Comparison of ENCODE assay signal across 1 cellular context in the genomic region with DNA sequence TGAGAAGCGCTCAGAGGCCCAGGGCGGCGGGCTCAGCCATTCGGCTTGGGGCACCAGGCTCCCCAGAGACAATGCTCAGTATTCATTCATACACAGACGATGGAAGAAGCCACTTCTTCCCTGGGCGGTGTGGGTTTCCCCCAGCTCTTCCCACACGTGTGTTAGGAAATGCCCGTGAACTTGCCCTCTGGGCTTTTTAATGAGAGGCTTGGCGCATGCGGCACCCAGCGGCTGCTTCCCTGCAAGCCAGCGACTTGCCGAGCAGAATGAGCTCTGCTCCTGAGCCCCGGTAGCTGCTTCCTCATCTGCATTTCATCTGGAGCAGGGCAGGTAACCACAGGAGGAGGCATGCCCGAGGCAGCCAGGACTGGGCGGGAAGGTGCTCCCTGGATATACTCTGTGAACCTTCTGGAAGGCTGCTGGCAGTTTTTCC.
TF ChIP-seq lines count a peak whose summit lies in the region.

No MANE protein-coding gene starts in this region.

TF ChIP-seq in HepG2, 621 proteins besides CTCF, POLR2A, EP300 and RAD21 (continued from another document and continues in another):
- TF ChIP-seq ZBTB42 (CRISPR knock-in tag; IDR thresholded peaks at IDR 0.05) (no peak), POLR2G (IDR thresholded peaks at IDR 0.05; ENCODE audit: low read depth, low read length) (no peak), MIXL1 (CRISPR knock-in tag; IDR thresholded peaks at IDR 0.05) (peak; percentile 11; the same call in 1 of the 2 replicates), ZNF263 (CRISPR knock-in tag; IDR thresholded peaks at IDR 0.05) (peak; percentile 43; the same call in 1 of the 2 replicates), RARA (CRISPR knock-in tag; IDR thresholded peaks at IDR 0.05) (peak; percentile 8; the same call in 1 of the 2 replicates), NBN (conservative IDR thresholded peaks at IDR 0.05) (no peak), ZNF331 (CRISPR knock-in tag; IDR thresholded peaks at IDR 0.05) (peak; percentile 13; the same call in 1 of the 2 replicates), FOXJ3 (CRISPR knock-in tag; IDR thresholded peaks at IDR 0.05; ENCODE audit: borderline replicate concordance) (no peak), RFXANK (CRISPR knock-in tag; IDR thresholded peaks at IDR 0.05) (no peak), ADNP (CRISPR knock-in tag; IDR thresholded peaks at IDR 0.05) (no peak), ZNF562 (CRISPR knock-in tag; IDR thresholded peaks at IDR 0.05; ENCODE audit: borderline replicate concordance) (no peak), ZNF343 (CRISPR knock-in tag; IDR thresholded peaks at IDR 0.05) (peak; percentile 44; the same call in 1 of the 2 replicates), ZBTB3 (CRISPR knock-in tag; IDR thresholded peaks at IDR 0.05; ENCODE audit: borderline replicate concordance, low read depth) (0 out of 2 replicates have a peak, but pooled peaks have one; percentile 20), KMT2B (CRISPR knock-in tag; IDR thresholded peaks at IDR 0.05) (no peak), FOXK2 (IDR thresholded peaks at IDR 0.05) (no peak), ETV5 (CRISPR knock-in tag; IDR thresholded peaks at IDR 0.05; ENCODE audit: borderline replicate concordance) (no peak), REXO4 (CRISPR knock-in tag; IDR thresholded peaks at IDR 0.05; ENCODE audit: borderline replicate concordance) (no peak), MAF1 (CRISPR knock-in tag; IDR thresholded peaks at IDR 0.05; ENCODE audit: borderline replicate concordance) (no peak), ZNF501 (CRISPR knock-in tag; IDR thresholded peaks at IDR 0.05) (0 out of 2 replicates have a peak, but pooled peaks have one; percentile 31), ZNF460 (CRISPR knock-in tag; IDR thresholded peaks at IDR 0.05; ENCODE audit: borderline replicate concordance) (no peak), ZNF136 (CRISPR knock-in tag; IDR thresholded peaks at IDR 0.05; ENCODE audit: low read depth) (no peak), SOX6 (IDR thresholded peaks at IDR 0.05) (no peak), SOX6 (CRISPR knock-in tag; IDR thresholded peaks at IDR 0.05) (peak; percentile 54), MED13 (CRISPR knock-in tag; IDR thresholded peaks at IDR 0.05) (no peak), ZNF552 (CRISPR knock-in tag; IDR thresholded peaks at IDR 0.05; ENCODE audit: borderline replicate concordance) (no peak), ZNF367 (CRISPR knock-in tag; IDR thresholded peaks at IDR 0.05; ENCODE audit: borderline replicate concordance) (no peak), HNF4G (IDR thresholded peaks at IDR 0.05; ENCODE audit: borderline replicate concordance, low read depth, low read length) (no peak), HNF4G (CRISPR knock-in tag; IDR thresholded peaks at IDR 0.05; ENCODE audit: borderline replicate concordance, low read depth) (no peak), BRCA1 (CRISPR knock-in tag; IDR thresholded peaks at IDR 0.05) (no peak), EED (CRISPR knock-in tag; IDR thresholded peaks at IDR 0.05) (no peak), MEIS2 (CRISPR knock-in tag; IDR thresholded peaks at IDR 0.05) (no peak), STAG1 (CRISPR knock-in tag; IDR thresholded peaks at IDR 0.05) (0 out of 2 replicates have a peak, but pooled peaks have one; percentile 9), SKI (IDR thresholded peaks at IDR 0.05; ENCODE audit: partially characterized antibody) (peak; percentile 48), IRX3 (CRISPR knock-in tag; IDR thresholded peaks at IDR 0.05; ENCODE audit: borderline replicate concordance, low read depth) (no peak), RAD51 (IDR thresholded peaks at IDR 0.05; ENCODE audit: borderline replicate concordance) (no peak), ZEB1 (IDR thresholded peaks at IDR 0.05; ENCODE audit: insufficient replicate concordance, low read depth) (peak; percentile 73), FOSL2 (CRISPR knock-in tag; IDR thresholded peaks at IDR 0.05) (0 out of 2 replicates have a peak, but pooled peaks have one; percentile 13), XBP1 (CRISPR knock-in tag; IDR thresholded peaks at IDR 0.05) (no peak), ZNF274 (CRISPR knock-in tag; IDR thresholded peaks at IDR 0.05) (no peak), MATR3 (CRISPR knock-in tag; IDR thresholded peaks at IDR 0.05) (no peak), SOX5 (CRISPR knock-in tag; IDR thresholded peaks at IDR 0.05; ENCODE audit: borderline replicate concordance) (no peak), ZNF713 (CRISPR knock-in tag; IDR thresholded peaks at IDR 0.05) (no peak), HDAC2 (CRISPR knock-in tag; IDR thresholded peaks at IDR 0.05) (peak; percentile 13; the same call in 1 of the 2 replicates), RBM22 (optimal IDR thresholded peaks at IDR 0.05; ENCODE audit: low read length) (no peak), REPIN1 (CRISPR knock-in tag; IDR thresholded peaks at IDR 0.05; ENCODE audit: borderline replicate concordance, low read depth) (no peak), ZNF33B (CRISPR knock-in tag; IDR thresholded peaks at IDR 0.05) (no peak), ZNF207 (IDR thresholded peaks at IDR 0.05; ENCODE audit: borderline replicate concordance) (no peak), ZMYM3 (CRISPR knock-in tag; IDR thresholded peaks at IDR 0.05) (0 out of 2 replicates have a peak, but pooled peaks have one; percentile 14), SALL1 (CRISPR knock-in tag; IDR thresholded peaks at IDR 0.05) (peak; percentile 57), ELF3 (CRISPR knock-in tag; IDR thresholded peaks at IDR 0.05) (no peak), ZNF775 (CRISPR knock-in tag; IDR thresholded peaks at IDR 0.05; ENCODE audit: borderline replicate concordance) (no peak)
- TF ChIP-seq, protein P1, sequence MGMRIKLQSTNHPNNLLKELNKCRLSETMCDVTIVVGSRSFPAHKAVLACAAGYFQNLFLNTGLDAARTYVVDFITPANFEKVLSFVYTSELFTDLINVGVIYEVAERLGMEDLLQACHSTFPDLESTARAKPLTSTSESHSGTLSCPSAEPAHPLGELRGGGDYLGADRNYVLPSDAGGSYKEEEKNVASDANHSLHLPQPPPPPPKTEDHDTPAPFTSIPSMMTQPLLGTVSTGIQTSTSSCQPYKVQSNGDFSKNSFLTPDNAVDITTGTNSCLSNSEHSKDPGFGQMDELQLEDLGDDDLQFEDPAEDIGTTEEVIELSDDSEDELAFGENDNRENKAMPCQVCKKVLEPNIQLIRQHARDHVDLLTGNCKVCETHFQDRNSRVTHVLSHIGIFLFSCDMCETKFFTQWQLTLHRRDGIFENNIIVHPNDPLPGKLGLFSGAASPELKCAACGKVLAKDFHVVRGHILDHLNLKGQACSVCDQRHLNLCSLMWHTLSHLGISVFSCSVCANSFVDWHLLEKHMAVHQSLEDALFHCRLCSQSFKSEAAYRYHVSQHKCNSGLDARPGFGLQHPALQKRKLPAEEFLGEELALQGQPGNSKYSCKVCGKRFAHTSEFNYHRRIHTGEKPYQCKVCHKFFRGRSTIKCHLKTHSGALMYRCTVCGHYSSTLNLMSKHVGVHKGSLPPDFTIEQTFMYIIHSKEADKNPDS (CRISPR knock-in tag; IDR thresholded peaks at IDR 0.05) = no peak
- TF ChIP-seq, protein P2, sequence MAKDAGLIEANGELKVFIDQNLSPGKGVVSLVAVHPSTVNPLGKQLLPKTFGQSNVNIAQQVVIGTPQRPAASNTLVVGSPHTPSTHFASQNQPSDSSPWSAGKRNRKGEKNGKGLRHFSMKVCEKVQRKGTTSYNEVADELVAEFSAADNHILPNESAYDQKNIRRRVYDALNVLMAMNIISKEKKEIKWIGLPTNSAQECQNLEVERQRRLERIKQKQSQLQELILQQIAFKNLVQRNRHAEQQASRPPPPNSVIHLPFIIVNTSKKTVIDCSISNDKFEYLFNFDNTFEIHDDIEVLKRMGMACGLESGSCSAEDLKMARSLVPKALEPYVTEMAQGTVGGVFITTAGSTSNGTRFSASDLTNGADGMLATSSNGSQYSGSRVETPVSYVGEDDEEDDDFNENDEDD (CRISPR knock-in tag; IDR thresholded peaks at IDR 0.05; ENCODE audit: borderline replicate concordance) = 0 out of 2 replicates have a peak, but pooled peaks have one; percentile 27
- TF ChIP-seq, protein P3, sequence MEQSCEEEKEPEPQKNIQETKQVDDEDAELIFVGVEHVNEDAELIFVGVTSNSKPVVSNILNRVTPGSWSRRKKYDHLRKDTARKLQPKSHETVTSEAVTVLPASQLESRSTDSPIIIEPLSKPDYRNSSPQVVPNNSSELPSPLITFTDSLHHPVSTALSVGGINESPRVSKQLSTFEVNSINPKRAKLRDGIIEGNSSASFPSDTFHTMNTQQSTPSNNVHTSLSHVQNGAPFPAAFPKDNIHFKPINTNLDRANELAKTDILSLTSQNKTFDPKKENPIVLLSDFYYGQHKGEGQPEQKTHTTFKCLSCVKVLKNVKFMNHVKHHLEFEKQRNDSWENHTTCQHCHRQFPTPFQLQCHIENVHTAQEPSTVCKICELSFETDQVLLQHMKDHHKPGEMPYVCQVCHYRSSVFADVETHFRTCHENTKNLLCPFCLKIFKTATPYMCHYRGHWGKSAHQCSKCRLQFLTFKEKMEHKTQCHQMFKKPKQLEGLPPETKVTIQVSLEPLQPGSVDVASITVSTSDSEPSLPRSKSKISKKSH (CRISPR knock-in tag; IDR thresholded peaks at IDR 0.05; ENCODE audit: borderline replicate concordance) = no peak
- TF ChIP-seq, protein P4, sequence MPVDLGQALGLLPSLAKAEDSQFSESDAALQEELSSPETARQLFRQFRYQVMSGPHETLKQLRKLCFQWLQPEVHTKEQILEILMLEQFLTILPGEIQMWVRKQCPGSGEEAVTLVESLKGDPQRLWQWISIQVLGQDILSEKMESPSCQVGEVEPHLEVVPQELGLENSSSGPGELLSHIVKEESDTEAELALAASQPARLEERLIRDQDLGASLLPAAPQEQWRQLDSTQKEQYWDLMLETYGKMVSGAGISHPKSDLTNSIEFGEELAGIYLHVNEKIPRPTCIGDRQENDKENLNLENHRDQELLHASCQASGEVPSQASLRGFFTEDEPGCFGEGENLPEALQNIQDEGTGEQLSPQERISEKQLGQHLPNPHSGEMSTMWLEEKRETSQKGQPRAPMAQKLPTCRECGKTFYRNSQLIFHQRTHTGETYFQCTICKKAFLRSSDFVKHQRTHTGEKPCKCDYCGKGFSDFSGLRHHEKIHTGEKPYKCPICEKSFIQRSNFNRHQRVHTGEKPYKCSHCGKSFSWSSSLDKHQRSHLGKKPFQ (CRISPR knock-in tag; IDR thresholded peaks at IDR 0.05; ENCODE audit: insufficient replicate concordance) = no peak
- TF ChIP-seq, protein P5, sequence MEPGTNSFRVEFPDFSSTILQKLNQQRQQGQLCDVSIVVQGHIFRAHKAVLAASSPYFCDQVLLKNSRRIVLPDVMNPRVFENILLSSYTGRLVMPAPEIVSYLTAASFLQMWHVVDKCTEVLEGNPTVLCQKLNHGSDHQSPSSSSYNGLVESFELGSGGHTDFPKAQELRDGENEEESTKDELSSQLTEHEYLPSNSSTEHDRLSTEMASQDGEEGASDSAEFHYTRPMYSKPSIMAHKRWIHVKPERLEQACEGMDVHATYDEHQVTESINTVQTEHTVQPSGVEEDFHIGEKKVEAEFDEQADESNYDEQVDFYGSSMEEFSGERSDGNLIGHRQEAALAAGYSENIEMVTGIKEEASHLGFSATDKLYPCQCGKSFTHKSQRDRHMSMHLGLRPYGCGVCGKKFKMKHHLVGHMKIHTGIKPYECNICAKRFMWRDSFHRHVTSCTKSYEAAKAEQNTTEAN (CRISPR knock-in tag; conservative IDR thresholded peaks at IDR 0.05) = no peak
- TF ChIP-seq, protein P6, sequence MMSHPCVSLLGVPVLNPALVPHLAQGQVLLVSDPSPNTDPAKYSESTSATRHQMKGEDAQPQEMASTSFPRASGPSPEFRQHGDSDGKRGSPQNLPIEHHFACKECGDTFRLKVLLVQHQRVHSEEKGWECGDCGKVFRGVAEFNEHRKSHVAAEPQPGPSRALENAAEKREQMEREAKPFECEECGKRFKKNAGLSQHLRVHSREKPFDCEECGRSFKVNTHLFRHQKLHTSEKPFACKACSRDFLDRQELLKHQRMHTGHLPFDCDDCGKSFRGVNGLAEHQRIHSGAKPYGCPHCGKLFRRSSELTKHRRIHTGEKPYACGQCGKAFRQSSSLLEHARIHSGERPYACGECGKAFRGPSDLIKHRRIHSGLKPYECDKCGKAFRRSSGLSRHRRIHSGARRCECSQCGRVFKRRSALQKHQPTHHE (CRISPR knock-in tag; IDR thresholded peaks at IDR 0.05; ENCODE audit: borderline replicate concordance) = no peak
- TF ChIP-seq, protein P7, sequence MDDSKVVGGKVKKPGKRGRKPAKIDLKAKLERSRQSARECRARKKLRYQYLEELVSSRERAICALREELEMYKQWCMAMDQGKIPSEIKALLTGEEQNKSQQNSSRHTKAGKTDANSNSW (CRISPR knock-in tag; IDR thresholded peaks at IDR 0.05; ENCODE audit: borderline replicate concordance) = no peak
- TF ChIP-seq, protein P8, sequence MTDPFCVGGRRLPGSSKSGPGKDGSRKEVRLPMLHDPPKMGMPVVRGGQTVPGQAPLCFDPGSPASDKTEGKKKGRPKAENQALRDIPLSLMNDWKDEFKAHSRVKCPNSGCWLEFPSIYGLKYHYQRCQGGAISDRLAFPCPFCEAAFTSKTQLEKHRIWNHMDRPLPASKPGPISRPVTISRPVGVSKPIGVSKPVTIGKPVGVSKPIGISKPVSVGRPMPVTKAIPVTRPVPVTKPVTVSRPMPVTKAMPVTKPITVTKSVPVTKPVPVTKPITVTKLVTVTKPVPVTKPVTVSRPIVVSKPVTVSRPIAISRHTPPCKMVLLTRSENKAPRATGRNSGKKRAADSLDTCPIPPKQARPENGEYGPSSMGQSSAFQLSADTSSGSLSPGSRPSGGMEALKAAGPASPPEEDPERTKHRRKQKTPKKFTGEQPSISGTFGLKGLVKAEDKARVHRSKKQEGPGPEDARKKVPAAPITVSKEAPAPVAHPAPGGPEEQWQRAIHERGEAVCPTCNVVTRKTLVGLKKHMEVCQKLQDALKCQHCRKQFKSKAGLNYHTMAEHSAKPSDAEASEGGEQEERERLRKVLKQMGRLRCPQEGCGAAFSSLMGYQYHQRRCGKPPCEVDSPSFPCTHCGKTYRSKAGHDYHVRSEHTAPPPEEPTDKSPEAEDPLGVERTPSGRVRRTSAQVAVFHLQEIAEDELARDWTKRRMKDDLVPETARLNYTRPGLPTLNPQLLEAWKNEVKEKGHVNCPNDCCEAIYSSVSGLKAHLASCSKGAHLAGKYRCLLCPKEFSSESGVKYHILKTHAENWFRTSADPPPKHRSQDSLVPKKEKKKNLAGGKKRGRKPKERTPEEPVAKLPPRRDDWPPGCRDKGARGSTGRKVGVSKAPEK (CRISPR knock-in tag; IDR thresholded peaks at IDR 0.05; ENCODE audit: borderline replicate concordance) = 0 out of 2 replicates have a peak, but pooled peaks have one; percentile 70
